In the genomic region with DNA sequence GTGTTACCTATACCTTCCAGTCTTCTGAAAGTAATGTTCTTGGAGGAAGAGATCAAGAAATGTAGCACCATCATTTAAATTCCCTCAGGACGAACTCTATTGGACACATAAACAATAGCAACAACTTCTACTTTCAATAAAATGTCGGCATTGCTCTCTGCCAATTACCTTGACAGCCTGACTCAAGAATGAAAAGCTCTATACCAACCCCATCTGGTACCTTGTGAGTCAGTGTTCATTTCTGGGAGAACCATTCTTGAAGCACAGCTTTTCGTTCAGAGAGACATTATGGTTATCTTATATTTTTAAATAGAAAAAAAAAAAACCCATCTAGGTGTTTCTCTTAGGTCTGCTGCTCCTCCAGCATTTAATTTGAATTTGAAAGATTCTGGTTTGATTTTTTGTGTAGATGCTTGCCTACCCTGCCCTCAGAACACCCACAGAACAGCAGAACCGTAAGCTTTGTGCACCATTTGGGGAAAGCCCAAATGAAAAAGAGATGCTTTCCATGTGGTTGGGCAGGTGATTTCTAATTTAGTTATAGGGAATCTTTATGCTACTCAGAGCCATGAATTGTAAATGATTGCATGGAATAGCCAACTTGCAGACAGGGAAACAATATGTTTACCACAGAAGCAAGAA, we compare ENCODE assay signal across 8 cellular contexts.
DNase-seq lines count a peak whose midpoint lies in the region; ATAC-seq and TF ChIP-seq lines count a peak whose summit lies in the region.

No MANE protein-coding gene starts in this region.

- H3K4me3 ChIP-seq in DND-41 (ENCODE audit: low read depth in 1 of 2, low read length in 2 of 2), result no peak overlapping the region

- no peaks in the 10 kb centered on the region for H4K20me1 ChIP-seq in DND-41 (ENCODE audit: insufficient read depth, low read length)

- DNase-seq in DND-41 (no peak), medulla oblongata (ENCODE audit: extremely low spot score) (peak; percentile 66), dedifferentiated amniotic fluid mesenchymal stem cell (ENCODE audit: extremely low spot score) (no peak), DMS114 treated with DMSO at 0.1 percent for 48 hours (lab: John Stamatoyannopoulos, UW; ENCODE audit: unreplicated experiment) (no peak)
- no peak for DNase-seq in activated naive CD8-positive, alpha-beta T cell treated with anti-CD3 and anti-CD28 coated beads, Interleukin-2, amount 50 U/mL, for 24 hours

- H3K27me3 Mint-ChIP-seq in activated naive CD8-positive, alpha-beta T cell treated with anti-CD3 and anti-CD28 coated beads, Interleukin-2, amount 50 U/mL, for 24 hours, result peaks cover 6% of the 10 kb centered on the region

- H3K9me3 ChIP-seq in DND-41 (ENCODE audit: insufficient read depth, low read length, severe bottlenecking), result no peaks in the 10 kb centered on the region

- no peak overlapping the region for H3K9ac ChIP-seq in DND-41 (ENCODE audit: low read depth, low read length)

- H3K4me2 ChIP-seq in DND-41 (ENCODE audit: insufficient read depth, low read length), result no peak overlapping the region

- H3K27ac Mint-ChIP-seq in activated naive CD8-positive, alpha-beta T cell treated with anti-CD3 and anti-CD28 coated beads, Interleukin-2, amount 50 U/mL, for 24 hours, result no peak overlapping the region

- H2AFZ ChIP-seq in DND-41 (ENCODE audit: low read depth, low read length), result no peak overlapping the region

- TF ChIP-seq CTCF in DND-41 (IDR thresholded peaks at IDR 0.05; ENCODE audit: borderline replicate concordance, extremely low read depth, low read length, poor library complexity, severe bottlenecking), result peak; percentile 21

- peaks cover 21% of the 10 kb centered on the region for H3K4me1 Mint-ChIP-seq in activated naive CD8-positive, alpha-beta T cell treated with anti-CD3 and anti-CD28 coated beads, Interleukin-2, amount 50 U/mL, for 24 hours

- no peaks in the 10 kb centered on the region for H3K4me1 ChIP-seq in DND-41 (ENCODE audit: insufficient read depth, low read length)

- H3K9me3 Mint-ChIP-seq in activated naive CD8-positive, alpha-beta T cell treated with anti-CD3 and anti-CD28 coated beads, Interleukin-2, amount 50 U/mL, for 24 hours, result no peaks in the 10 kb centered on the region

- no peak overlapping the region for H3K27ac ChIP-seq in DND-41 (ENCODE audit: low read length)

- no peak for ATAC-seq in DND-41 (ENCODE audit: insufficient read depth, low read depth)
- peak; percentile 66 for ATAC-seq in HG02678 (IDR thresholded peaks at IDR 0.05; ENCODE audit: unreplicated experiment)
- peak; percentile 81 for ATAC-seq in activated naive CD8-positive, alpha-beta T cell treated with anti-CD3 and anti-CD28 coated beads, Interleukin-2, amount 50 U/mL, for 24 hours
- ATAC-seq in HG03097 (IDR thresholded peaks at IDR 0.05; ENCODE audit: low FRiP score, unreplicated experiment), result no peak
- ATAC-seq in HG03442 (IDR thresholded peaks at IDR 0.05; ENCODE audit: unreplicated experiment), result no peak

- no peaks in the 10 kb centered on the region for H3K36me3 Mint-ChIP-seq in activated naive CD8-positive, alpha-beta T cell treated with anti-CD3 and anti-CD28 coated beads, Interleukin-2, amount 50 U/mL, for 24 hours (ENCODE audit: low read depth)

- no peaks in the 10 kb centered on the region for H3K36me3 ChIP-seq in DND-41 (ENCODE audit: insufficient read depth, low read length)

- H3K79me2 ChIP-seq in DND-41 (ENCODE audit: insufficient read depth, low read length), result no peaks in the 10 kb centered on the region

- H3K4me3 Mint-ChIP-seq in activated naive CD8-positive, alpha-beta T cell treated with anti-CD3 and anti-CD28 coated beads, Interleukin-2, amount 50 U/mL, for 24 hours, result no peak overlapping the region

- peaks cover 9% of the 10 kb centered on the region for H3K27me3 ChIP-seq in DND-41 (ENCODE audit: insufficient read depth, low read length, poor library complexity)

Comparison
In these comparisons a context has a peak if more than half of its experiments do, and no peak if none do; other contexts are left out.
1. ATAC-seq: peak in HG02678 (single experiment) and activated naive CD8-positive, alpha-beta T cell treated with anti-CD3 and anti-CD28 coated beads, Interleukin-2, amount 50 U/mL, for 24 hours (single experiment); none in DND-41 (single experiment), HG03097 (single experiment) and HG03442 (single experiment).